Comparison of ENCODE assay signal across 9 cellular contexts in the genomic region with DNA sequence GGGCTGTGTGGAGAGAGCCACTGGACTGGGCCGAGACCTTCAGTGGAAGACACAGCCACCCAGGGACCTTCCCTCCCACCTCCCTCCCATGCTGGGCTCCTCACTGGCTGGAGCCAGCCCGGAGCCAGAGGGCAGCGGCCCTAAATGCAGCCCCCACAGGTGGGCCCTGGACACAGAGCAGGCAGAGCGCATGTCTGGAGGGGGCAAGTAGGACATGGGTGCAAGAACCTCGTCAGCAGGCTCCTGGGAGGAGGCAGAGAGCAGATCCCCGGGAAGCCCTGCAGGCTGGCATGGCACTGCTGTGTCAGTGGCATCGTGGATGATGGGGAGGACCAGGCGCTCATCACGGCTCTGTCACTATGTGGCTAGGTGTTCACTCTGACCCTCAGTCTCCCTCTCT. TPM values are rescaled to one million over a fixed set of nuclear protein-coding genes. Genes with fewer than 3 reads are reported as not detected.
"Had no signal": no experiment of that assay in that cellular context is flagged by ENCODE, and none has a peak within 500 bp of the region (broad histone marks: within the 10 kb centered on the region; RNA-seq: fewer than 3 reads in every experiment).

No MANE protein-coding gene starts in this region.

- H3K27ac Mint-ChIP-seq: GM23338, H9, IgD-negative memory B cell had no signal

- H3K4me3 ChIP-seq: GM23338 had no signal

- H3K4me3 Mint-ChIP-seq: GM23338, H9, IgD-negative memory B cell had no signal

- FAIRE-seq: H54 had no signal

- H3K27ac ChIP-seq: HL-60, KMS-11 had no signal

- H3K36me3 Mint-ChIP-seq: IgD-negative memory B cell had no signal

- ATAC-seq: GM23338 had no signal

- H3K9me3 Mint-ChIP-seq: GM23338, H9, IgD-negative memory B cell had no signal

- DNase-seq: H9, HCEC 1CT, KBM-7 had no signal

- H2AFZ ChIP-seq: GM23338 had no signal

- H3K9ac ChIP-seq: KMS-11 had no signal

- H3K4me2 ChIP-seq: GM23338, KMS-11 had no signal

RNA-seq across cellular contexts. Expression of a gene that starts 45.7 kb away (rescaled TPM):
- total RNA-seq: H9, HT1080 had no signal
- polyA plus RNA-seq: IgD-negative memory B cell had no signal
